ENCODE assay signal across 11 cellular contexts in the genomic region with DNA sequence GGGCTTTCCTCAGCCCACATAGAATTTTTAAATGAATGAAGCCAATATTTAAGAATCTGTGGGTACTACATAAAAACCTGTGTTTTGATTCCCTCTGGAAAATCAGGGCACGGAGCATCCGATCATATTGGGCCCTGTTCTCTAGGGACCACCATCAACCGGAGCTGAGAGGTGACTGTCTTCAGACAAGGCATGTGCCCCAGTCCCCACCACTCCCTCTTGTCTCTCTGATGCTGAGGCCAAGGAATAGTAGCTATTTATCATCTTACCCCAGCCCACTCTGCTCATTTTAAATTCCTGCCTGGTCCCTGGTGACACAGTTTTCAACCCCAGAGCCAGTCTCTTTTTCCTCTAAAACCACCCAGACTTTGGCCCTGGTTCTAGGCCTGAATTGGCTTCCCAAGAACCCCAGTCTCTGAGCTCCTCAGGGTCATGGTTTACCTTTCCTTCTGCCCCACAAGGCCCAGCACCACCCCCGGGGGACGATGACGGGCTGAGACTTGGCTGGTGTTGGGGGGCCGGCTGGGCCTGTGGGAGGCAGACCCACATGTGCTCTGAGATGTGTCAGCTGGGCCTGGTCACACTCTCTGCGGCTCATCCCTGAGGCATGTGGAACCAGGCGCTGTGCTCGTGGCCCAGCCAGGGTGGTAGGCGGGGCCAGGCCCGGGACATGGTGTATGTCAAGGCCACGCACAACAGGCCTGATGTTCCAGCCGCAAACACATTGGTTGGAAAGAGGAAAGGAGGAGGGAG.
DNase-seq lines count a peak whose midpoint lies in the region; ATAC-seq, FAIRE-seq and TF ChIP-seq lines count a peak whose summit lies in the region.
"Had no signal": no experiment of that assay in that cellular context is flagged by ENCODE, and none has a peak within 500 bp of the region (broad histone marks: within the 10 kb centered on the region; RNA-seq: fewer than 3 reads in every experiment).

No MANE protein-coding gene starts in this region.

- DNase-seq in AG08396 (ENCODE audit: low spot score) = peak; percentile 92
- DNase-seq in adrenal gland = peak; percentile 92 to 99 (median 98)
- DNase-seq in cardiac muscle cell (ENCODE audit: low read depth in 1 of 2, low spot score in 1 of 2) = peak in 1 of 2 donors; percentile 97
- peak; percentile 45 to 72 (median 63) for DNase-seq in pancreas
- no peak for DNase-seq in SJCRH30
- DNase-seq in iPS-NIHi11 (ENCODE audit: low spot score) = no peak
- DNase-seq: activated B cell treated with CpG ODN at 0.5 μM for 24 hours; effector CD8-positive, alpha-beta T cell had no signal

- intact Hi-C loops in adrenal gland (cut with DNase I) = loop anchor here (5.0 to 10.0 kb wide), 2 partner anchors 113 to 160 kb away; a partner anchor contains a TSS
- intact Hi-C loops in pancreas (cut with DNase I) = no loop called here

- TF ChIP-seq POLR2A in adrenal gland (IDR thresholded peaks at IDR 0.05) = peak in 1 of 2 donors; percentile 9

- no peak for FAIRE-seq in pancreas (lab: Jason Lieb, UNC)

- TF ChIP-seq CTCF in adrenal gland (IDR thresholded peaks at IDR 0.05) = no peak
- no peak for TF ChIP-seq CTCF in cardiac muscle cell (IDR thresholded peaks at IDR 0.05; ENCODE audit: low read depth, low read length)
- TF ChIP-seq CTCF in pancreas (IDR thresholded peaks at IDR 0.05) = no peak

- H3K27ac ChIP-seq in adrenal gland = peak overlapping the region; percentile 82 to 98 (median 95)
- peak overlapping the region; percentile 22 for H3K27ac ChIP-seq in cardiac muscle cell
- H3K27ac ChIP-seq in pancreas = peak overlapping the region in 3 of 4 donors; percentile 16 to 74 (median 58)
- H3K27ac ChIP-seq in SJCRH30 = no peak overlapping the region
- H3K27ac ChIP-seq: C4-2B had no signal

- 33 to 42% (median 37%) methylated on average over 10 to 14 of the region's 14 CpGs for WGBS in adrenal gland, 4 donors
- WGBS in pancreas, 2 donors = 67 to 79% methylated on average over 14 of the region's 14 CpGs

- H3K4me1 ChIP-seq in adrenal gland (replicated peaks in 1 of 2) = peaks cover 51 to 63% of the 10 kb centered on the region in 2 donors
- peaks cover 13% of the 10 kb centered on the region for H3K4me1 ChIP-seq in cardiac muscle cell (ENCODE audit: low read depth)
- H3K4me1 ChIP-seq in pancreas = peaks cover 0 to 28% (median 0%) of the 10 kb centered on the region in 3 donors
- H3K4me1 ChIP-seq in SJCRH30 = peaks cover 41% of the 10 kb centered on the region

- H3K9me3 ChIP-seq in adrenal gland (replicated peaks in 1 of 3) (no peaks in the 10 kb centered on the region), cardiac muscle cell (ENCODE audit: low read depth) (no peaks in the 10 kb centered on the region), pancreas (no peaks in the 10 kb centered on the region), SJCRH30 (replicated peaks) (no peaks in the 10 kb centered on the region)

- H3K36me3 ChIP-seq in adrenal gland (replicated peaks in 1 of 2) (no peaks in the 10 kb centered on the region), cardiac muscle cell (no peaks in the 10 kb centered on the region), pancreas (no peaks in the 10 kb centered on the region), SJCRH30 (no peaks in the 10 kb centered on the region)

- H3K4me3 ChIP-seq in adrenal gland (no peak overlapping the region), cardiac muscle cell (no peak overlapping the region), pancreas (no peak overlapping the region), SJCRH30 (no peak overlapping the region)

- H3K27me3 ChIP-seq in adrenal gland = no peaks in the 10 kb centered on the region
- no peaks in the 10 kb centered on the region for H3K27me3 ChIP-seq in cardiac muscle cell
- no peaks in the 10 kb centered on the region for H3K27me3 ChIP-seq in pancreas
- no peaks in the 10 kb centered on the region for H3K27me3 ChIP-seq in SJCRH30

- ATAC-seq in pancreas (peak; percentile 36 to 60 (median 44)), HG03439 (IDR thresholded peaks at IDR 0.05; ENCODE audit: unreplicated experiment) (no peak), HG02623 (IDR thresholded peaks at IDR 0.05; ENCODE audit: unreplicated experiment) (no peak)

Comparison
In these comparisons a context has a peak if more than half of its experiments do, and no peak if none do; other contexts are left out.
1. DNase-seq: peak in AG08396 (single experiment), adrenal gland (7 of 7) and pancreas (6 of 6); none in SJCRH30 (0 of 2) and iPS-NIHi11 (single experiment).
2. ATAC-seq: peak in pancreas (4 of 4); none in HG03439 (single experiment) and HG02623 (single experiment).
3. intact Hi-C loops: an anchor here in adrenal gland (5.0 to 10.0 kb wide); none called in pancreas.